Comparison of ENCODE assay signal across 32 cellular contexts in genomic region chr2:78681386-78681785, GRCh38.
"Had no signal": no experiment of that assay in that cellular context is flagged by ENCODE, and none has a peak within 500 bp of the region (broad histone marks: within the 10 kb centered on the region; RNA-seq: fewer than 3 reads in every experiment).

No MANE protein-coding gene starts in this region.

- H3K4me1 ChIP-seq: colonic mucosa, esophagus squamous epithelium, gastroesophageal sphincter had no signal

- H3K36me3 ChIP-seq: brain microvascular endothelial cell, colonic mucosa, esophagus squamous epithelium, gastroesophageal sphincter, WERI-Rb-1 had no signal

- H3K27me3 ChIP-seq: brain microvascular endothelial cell, colonic mucosa, esophagus squamous epithelium, gastroesophageal sphincter had no signal

- H3K4me3 ChIP-seq: colonic mucosa, esophagus squamous epithelium, gastroesophageal sphincter had no signal

- H3K36me3 Mint-ChIP-seq: activated naive CD4-positive, alpha-beta T cell treated with anti-CD3 and anti-CD28 coated beads, Interleukin-2, amount 10 ng/mL, durations not matched to agents 7 days and 5 days; activated naive CD8-positive, alpha-beta T cell treated with anti-CD3 and anti-CD28 coated beads, Interleukin-2, amount 10 ng/mL, durations not matched to agents 7 days and 5 days had no signal

- H3K4me3 Mint-ChIP-seq: activated B cell treated with CpG ODN at 0.5 μM for 24 hours; activated CD8-positive, alpha-beta T cell treated with anti-CD3 and anti-CD28 coated beads for 36 hours; activated naive CD4-positive, alpha-beta T cell treated with anti-CD3 and anti-CD28 coated beads, Interleukin-2, amount 10 ng/mL, durations not matched to agents 7 days and 5 days; activated naive CD8-positive, alpha-beta T cell treated with anti-CD3 and anti-CD28 coated beads, Interleukin-2, amount 10 ng/mL, durations not matched to agents 7 days and 5 days; activated T-cell treated with anti-CD3 and anti-CD28 coated beads, Interleukin-2, amount 50 U/mL, for 4 hours; activated T-helper 1 cell treated with anti-CD3 and anti-CD28 coated beads, Interleukin-12 subunit alpha, Interleukin-12 subunit beta, Interleukin-2, Interleukin-4 antibody, amounts not matched to agents 30 ng/mL and 10 ng/mL and 1 ng/mL, durations not matched to agents 14 hours and 24 hours and 36 hours; T-helper 17 cell; T-helper 2 cell treated with Interferon-gamma antibody and Interleukin-4, amounts not matched to agents 5 μg/mL and 100 μg/mL, for 36 hours had no signal

- FAIRE-seq: astrocyte, bronchial epithelial cell, endometrium, endothelial cell of umbilical vein had no signal

- DNase-seq: activated B cell treated with CpG ODN at 0.5 μM for 24 hours; activated CD4-positive, alpha-beta T cell treated with anti-CD3 and anti-CD28 coated beads for 48 hours; activated CD4-positive, alpha-beta T cell treated with anti-CD3 and anti-CD28 coated beads, Interleukin-2, amount 50 U/mL, for 1 hour; activated CD4-positive, alpha-beta T cell treated with anti-CD3 and anti-CD28 coated beads, Interleukin-2, amount 50 U/mL, for 48 hours; activated CD8-positive, alpha-beta memory T cell treated with anti-CD3 and anti-CD28 coated beads for 24 hours; activated CD8-positive, alpha-beta T cell treated with anti-CD3 and anti-CD28 coated beads for 36 hours; activated gamma-delta T cell; activated naive CD4-positive, alpha-beta T cell; activated naive CD4-positive, alpha-beta T cell treated with anti-CD3 and anti-CD28 coated beads, Interleukin-2, amount 10 ng/mL, durations not matched to agents 7 days and 5 days; activated naive CD8-positive, alpha-beta T cell treated with anti-CD3 and anti-CD28 coated beads, Interleukin-2, amount 10 ng/mL, durations not matched to agents 7 days and 5 days; activated T-cell treated with anti-CD3 and anti-CD28 coated beads, Interleukin-2, amount 50 U/mL, for 4 hours; amniotic stem cell; brain microvascular endothelial cell; colonic mucosa; effector CD8-positive, alpha-beta T cell; esophagus squamous epithelium; foreskin melanocyte; T-helper 1 cell; T-helper 17 cell; T1000; WERI-Rb-1 had no signal

- H3K27me3 Mint-ChIP-seq: activated B cell treated with CpG ODN at 0.5 μM for 24 hours; activated CD8-positive, alpha-beta T cell treated with anti-CD3 and anti-CD28 coated beads for 36 hours; activated naive CD4-positive, alpha-beta T cell treated with anti-CD3 and anti-CD28 coated beads, Interleukin-2, amount 10 ng/mL, durations not matched to agents 7 days and 5 days; activated naive CD8-positive, alpha-beta T cell treated with anti-CD3 and anti-CD28 coated beads, Interleukin-2, amount 10 ng/mL, durations not matched to agents 7 days and 5 days; T-helper 17 cell had no signal

- H3K9me3 ChIP-seq: colonic mucosa, gastroesophageal sphincter had no signal

- H3K4me1 Mint-ChIP-seq: activated B cell treated with CpG ODN at 0.5 μM for 24 hours; activated naive CD4-positive, alpha-beta T cell treated with anti-CD3 and anti-CD28 coated beads, Interleukin-2, amount 10 ng/mL, durations not matched to agents 7 days and 5 days; activated naive CD8-positive, alpha-beta T cell treated with anti-CD3 and anti-CD28 coated beads, Interleukin-2, amount 10 ng/mL, durations not matched to agents 7 days and 5 days; T-helper 17 cell had no signal

- H3K27ac Mint-ChIP-seq: activated B cell treated with CpG ODN at 0.5 μM for 24 hours; activated CD8-positive, alpha-beta T cell treated with anti-CD3 and anti-CD28 coated beads for 36 hours; activated naive CD4-positive, alpha-beta T cell treated with anti-CD3 and anti-CD28 coated beads, Interleukin-2, amount 10 ng/mL, durations not matched to agents 7 days and 5 days; activated naive CD4-positive, alpha-beta T cell treated with anti-CD3 and anti-CD28 coated beads, Interleukin-2, amount 50 U/mL, for 72 hours; activated naive CD8-positive, alpha-beta T cell treated with anti-CD3 and anti-CD28 coated beads, Interleukin-2, amount 10 ng/mL, durations not matched to agents 7 days and 5 days; activated T-helper 1 cell treated with anti-CD3 and anti-CD28 coated beads, Interleukin-12 subunit alpha, Interleukin-12 subunit beta, Interleukin-2, Interleukin-4 antibody, amounts not matched to agents 30 ng/mL and 10 ng/mL and 1 ng/mL, durations not matched to agents 14 hours and 24 hours and 36 hours; activated T-helper 2 cell treated with anti-CD3 and anti-CD28 coated beads, Interferon-gamma antibody, Interleukin-2, Interleukin-4, amounts not matched to agents 10 μg/mL and 5 μg/mL and 100 μg/mL, durations not matched to agents 14 hours and 24 hours and 36 hours; T-helper 17 cell; T-helper 2 cell treated with Interferon-gamma antibody and Interleukin-4, amounts not matched to agents 5 μg/mL and 100 μg/mL, for 36 hours had no signal

- H3K27ac ChIP-seq: brain microvascular endothelial cell, colonic mucosa, epithelial cell of prostate, esophagus squamous epithelium, gastroesophageal sphincter, WERI-Rb-1 had no signal

- ATAC-seq: activated CD4-positive, CD25-positive, alpha-beta regulatory T cell treated with anti-CD3 and anti-CD28 coated beads, Interleukin-2, amount 50 U/mL, for 24 hours; activated CD8-positive, alpha-beta T cell treated with anti-CD3 and anti-CD28 coated beads for 36 hours; activated naive CD4-positive, alpha-beta T cell treated with anti-CD3 and anti-CD28 coated beads, Interleukin-2, amount 50 U/mL, for 72 hours; activated T-cell treated with anti-CD3 and anti-CD28 coated beads, Interleukin-2, amount 50 U/mL, for 4 hours; gastroesophageal sphincter; T-helper 17 cell had no signal
